ENCODE assay signal across 14 cellular contexts in genomic region chr2:176669398-176670174, GRCh38.
DNase-seq lines count a peak whose midpoint lies in the region; ATAC-seq and TF ChIP-seq lines count a peak whose summit lies in the region.
"Had no signal": no experiment of that assay in that cellular context is flagged by ENCODE, and none has a peak within 500 bp of the region (broad histone marks: within the 10 kb centered on the region; RNA-seq: fewer than 3 reads in every experiment).

No MANE protein-coding gene starts in this region.

- peak; percentile 78 for ATAC-seq in HG03432 (IDR thresholded peaks at IDR 0.05; ENCODE audit: unreplicated experiment)
- peak; percentile 81 for ATAC-seq in aorta (ENCODE audit: low FRiP score)
- no peak for ATAC-seq in HG03097 (IDR thresholded peaks at IDR 0.05; ENCODE audit: low FRiP score, unreplicated experiment)
- ATAC-seq in GM18861 (IDR thresholded peaks at IDR 0.05; ENCODE audit: unreplicated experiment) = no peak

- H3K4me1 ChIP-seq in cardiac muscle cell (ENCODE audit: low read depth) (peaks cover 44% of the 10 kb centered on the region), right atrium auricular region (peaks cover 0 to 15% of the 10 kb centered on the region in 2 donors), aorta (ENCODE audit: control insufficient read depth in 1 of 2, insufficient read depth in 2 of 2, low read length in 2 of 2) (peaks cover 2 to 3% of the 10 kb centered on the region in 2 donors)

- WGBS in aorta, 2 donors = 9 to 12% methylated on average over 5 of the region's 5 CpGs

- DNase-seq in cardiac muscle cell (ENCODE audit: low read depth in 1 of 2, low spot score in 1 of 2) = peak in 1 of 2 donors; percentile 57
- DNase-seq in cardiac septum (ENCODE audit: low spot score) = no peak
- no peak for DNase-seq in right atrium auricular region (ENCODE audit: low spot score)
- no peak for DNase-seq in aorta
- no peak for DNase-seq in DMS 273 (lab: John Stamatoyannopoulos, UW; ENCODE audit: unreplicated experiment)
- DNase-seq: activated CD4-positive, CD25-positive, alpha-beta regulatory T cell treated with anti-CD3 and anti-CD28 coated beads, Interleukin-2, amount 50 U/mL, for 72 hours; activated T-cell treated with anti-CD3 and anti-CD28 coated beads, Interleukin-2, amount 50 U/mL, for 24 hours; amniotic stem cell; foreskin fibroblast; PC-9; T-helper 1 cell had no signal

- H3K4me3 ChIP-seq in cardiac muscle cell (no peak overlapping the region), right atrium auricular region (no peak overlapping the region), aorta (ENCODE audit: low read length in 2 of 2) (no peak overlapping the region)
- H3K4me3 ChIP-seq: PC-9 had no signal

- no peak for TF ChIP-seq CTCF in cardiac muscle cell (IDR thresholded peaks at IDR 0.05; ENCODE audit: low read depth, low read length)
- no peak for TF ChIP-seq CTCF in right atrium auricular region (IDR thresholded peaks at IDR 0.05)

- no peaks in the 10 kb centered on the region for H3K36me3 ChIP-seq in cardiac muscle cell
- H3K36me3 ChIP-seq in right atrium auricular region = no peaks in the 10 kb centered on the region
- H3K36me3 ChIP-seq in aorta (ENCODE audit: control insufficient read depth in 1 of 2, insufficient read depth in 2 of 2, low read length in 1 of 2) = no peaks in the 10 kb centered on the region

- H3K9me3 ChIP-seq in cardiac muscle cell (ENCODE audit: low read depth) = no peaks in the 10 kb centered on the region
- no peaks in the 10 kb centered on the region for H3K9me3 ChIP-seq in right atrium auricular region
- no peaks in the 10 kb centered on the region for H3K9me3 ChIP-seq in aorta (ENCODE audit: control insufficient read depth, low read length)

- intact Hi-C loops in cardiac septum (cut with DNase I) (no loop called here), aorta (cut with DNase I) (loop anchor here in 1 of 2 donors (5.0 kb wide), 1 partner anchor 143 kb away; no protein-coding TSS in a partner anchor)

- H3K27me3 ChIP-seq in cardiac muscle cell (no peaks in the 10 kb centered on the region), right atrium auricular region (no peaks in the 10 kb centered on the region), aorta (ENCODE audit: control insufficient read depth in 1 of 2, insufficient read depth in 2 of 2, low read length in 1 of 2) (no peaks in the 10 kb centered on the region)

- H3K27ac ChIP-seq in cardiac muscle cell (peak overlapping the region; percentile 93), right atrium auricular region (peak overlapping the region; percentile 33 to 65), aorta (ENCODE audit: low read depth in 1 of 2, low read length in 2 of 2) (peak overlapping the region in 1 of 2 donors; percentile 67)
- H3K27ac ChIP-seq: PC-9 had no signal

Comparison
In these comparisons a context has a peak if more than half of its experiments do, and no peak if none do; other contexts are left out.
1. ATAC-seq: peak in HG03432 (single experiment) and aorta (single experiment); none in HG03097 (single experiment) and GM18861 (single experiment).